ENCODE assay signal across 24 cellular contexts in genomic region chr14:78178071-78178470, GRCh38. TPM values are rescaled to one million over a fixed set of nuclear protein-coding genes. Genes with fewer than 3 reads are reported as not detected.
DNase-seq lines count a peak whose midpoint lies in the region; ATAC-seq and TF ChIP-seq lines count a peak whose summit lies in the region.
"Had no signal": no experiment of that assay in that cellular context is flagged by ENCODE, and none has a peak within 500 bp of the region (broad histone marks: within the 10 kb centered on the region; RNA-seq: fewer than 3 reads in every experiment).

No MANE protein-coding gene starts in this region.

- no peak overlapping the region for H3K27ac ChIP-seq in HEK293 (ENCODE audit: extremely low read depth, low read depth, low read length)
- H3K27ac ChIP-seq: 22Rv1, A549, BLaER1 had no signal

- DNase-seq in activated effector memory CD4-positive, alpha-beta T cell treated with anti-CD3 and anti-CD28 coated beads, Interleukin-2, amount 50 U/mL, for 16 hours, result peak; percentile 5
- DNase-seq in activated effector memory CD4-positive, alpha-beta T cell treated with Interleukin-2 at 50 U/mL for 16 hours, result no peak
- DNase-seq in islet precursor cell (peak; percentile 70), left cardiac atrium (no peak)
- DNase-seq in effector CD4-positive, alpha-beta T cell, result no peak
- DNase-seq: BE2C; C1 segment of cervical spinal cord; CD4-positive, alpha-beta memory T cell; CD4-positive, CD25-positive, alpha-beta regulatory T cell; CD8-positive, alpha-beta memory T cell; COR-L47; DMS 273 treated with DMSO at 0.1 percent for 48 hours; DMS153; DMS53; DMS79; DND-41; EL; GDM1 had no signal

- H3K4me1 ChIP-seq in HEK293 (ENCODE audit: control insufficient read depth, insufficient read depth, low read length), result no peaks in the 10 kb centered on the region
- H3K4me1 ChIP-seq: A549, BE2C, BLaER1 had no signal

- ATAC-seq in left cardiac atrium, result no peak
- ATAC-seq: A549, GM12878 had no signal

- TF ChIP-seq CTCF in HEK293 (tag by site-specific recombination; IDR thresholded peaks at IDR 0.05), result no peak

- no peaks in the 10 kb centered on the region for H3K36me3 ChIP-seq in HEK293 (ENCODE audit: control insufficient read depth in 2 of 2, insufficient read depth in 1 of 2, low read length in 2 of 2)
- H3K36me3 ChIP-seq: BE2C, BLaER1 had no signal

- no peaks in the 10 kb centered on the region for H3K9me3 ChIP-seq in HEK293 (ENCODE audit: control insufficient read depth, insufficient read depth, low read depth, low read length)
- H3K9me3 ChIP-seq: A549, BE2C, BLaER1 had no signal

- CTCF ChIA-PET in HEK293 (lab: Yijun Ruan, JAX), result no interaction called here

- intact Hi-C loops in left cardiac atrium (cut with DNase I), result no loop called here

- H3K4me3 ChIP-seq in HEK293 (ENCODE audit: low read depth, low read length), result no peak overlapping the region
- H3K4me3 ChIP-seq: A549, BLaER1, GM12878 had no signal

- POLR2A ChIA-PET in HEK293 (lab: Yijun Ruan, JAX), result no interaction called here

TF ChIP-seq in HEK293, 187 proteins besides CTCF, POLR2A, EP300 and RAD21:
- TF ChIP-seq ATF2 (tag by site-specific recombination; IDR thresholded peaks at IDR 0.05; ENCODE audit: low read depth), result 0 out of 2 replicates have a peak, but pooled peaks have one; percentile 27
- no peak for TF ChIP-seq ZNF398 (tag by site-specific recombination; IDR thresholded peaks at IDR 0.05)

RNA-seq across cellular contexts. Expression of gene NRXN3, which starts 7.9 kb away (rescaled TPM):
- 1 to 10 TPM; 1.6 to 1.9 TPM for total RNA-seq in left cardiac atrium
- total RNA-seq: CD4-positive, alpha-beta memory T cell; CD4-positive, CD25-positive, alpha-beta regulatory T cell; CD8-positive, alpha-beta memory T cell; G401 had no signal

Comparison
In these comparisons a context has a peak if more than half of its experiments do, and no peak if none do; other contexts are left out.
1. DNase-seq: peak in activated effector memory CD4-positive, alpha-beta T cell treated with anti-CD3 and anti-CD28 coated beads, Interleukin-2, amount 50 U/mL, for 16 hours (single experiment) and islet precursor cell (single experiment); none in activated effector memory CD4-positive, alpha-beta T cell treated with Interleukin-2 at 50 U/mL for 16 hours (single experiment), left cardiac atrium (single experiment) and effector CD4-positive, alpha-beta T cell (single experiment).